ENCODE assay signal across 8 cellular contexts in genomic region chr6:117346142-117346930, GRCh38.
DNase-seq lines count a peak whose midpoint lies in the region; ATAC-seq and TF ChIP-seq lines count a peak whose summit lies in the region.

No MANE protein-coding gene starts in this region.

- intact Hi-C loops in natural killer cell (cut with micrococcal nuclease): loop anchor here (1.0 to 5.0 kb wide), 2 partner anchors 211 to 259 kb away; no protein-coding TSS in a partner anchor
- intact Hi-C loops in Caco-2 (cut with micrococcal nuclease; ENCODE audit: unreplicated experiment): loop anchor here (1.0 to 5.0 kb wide), 6 partner anchors 58 to 484 kb away; no protein-coding TSS in a partner anchor

- TF ChIP-seq CTCF in natural killer cell (IDR thresholded peaks at IDR 0.05) (peak; percentile 68), chondrocyte (IDR thresholded peaks at IDR 0.05) (peak; percentile 88), Caco-2 (IDR thresholded peaks at IDR 0.05; ENCODE audit: insufficient read depth in 1 of 2, low read depth in 1 of 2, low read length in 1 of 2, severe bottlenecking in 1 of 2, unreplicated experiment in 1 of 2) (peak in 1 of 2 experiments; percentile 9)

- H3K36me3 ChIP-seq in Caco-2 (ENCODE audit: control insufficient read depth, insufficient read depth, low read length): no peaks in the 10 kb centered on the region

- ATAC-seq in natural killer cell (peak in 2 of 3 donors; percentile 36 to 49), naive B cell (ENCODE audit: low read depth in 2 of 2) (no peak), GM21528 (IDR thresholded peaks at IDR 0.05; ENCODE audit: low FRiP score, unreplicated experiment) (no peak)
- no peak for ATAC-seq in natural killer cell treated with Interleukin-12 subunit alpha and Interleukin-12 subunit beta and Interleukin-15 and Interleukin-18, amount 100 ng/mL, for 72 hours

- H3K4me1 Mint-ChIP-seq in natural killer cell: no peaks in the 10 kb centered on the region
- H3K4me1 Mint-ChIP-seq in natural killer cell treated with Interleukin-12 subunit alpha and Interleukin-12 subunit beta and Interleukin-15 and Interleukin-18, amount 100 ng/mL, for 72 hours (ENCODE audit: low read depth in 2 of 2): no peaks in the 10 kb centered on the region
- no peaks in the 10 kb centered on the region for H3K4me1 Mint-ChIP-seq in chondrocyte (ENCODE audit: low read depth)
- H3K4me1 Mint-ChIP-seq in naive B cell: no peaks in the 10 kb centered on the region
- H3K4me1 Mint-ChIP-seq in Caco-2 (ENCODE audit: low read depth, unreplicated experiment): no peaks in the 10 kb centered on the region

- DNase-seq in natural killer cell (no peak), NCI-H2196 treated with DMSO at 0.1 percent for 48 hours (lab: John Stamatoyannopoulos, UW; ENCODE audit: unreplicated experiment) (peak; percentile 24), chondrocyte (ENCODE audit: low spot score) (no peak), naive B cell (peak; percentile 0), GDM1 (lab: John Stamatoyannopoulos, UW) (no peak), Caco-2 (no peak)
- no peak for DNase-seq in natural killer cell treated with Interleukin-12 subunit alpha and Interleukin-12 subunit beta and Interleukin-15 and Interleukin-18, amount 100 ng/mL, for 72 hours (ENCODE audit: low spot score)

- no peak overlapping the region for H3K27ac Mint-ChIP-seq in natural killer cell
- no peak overlapping the region for H3K27ac Mint-ChIP-seq in natural killer cell treated with Interleukin-12 subunit alpha and Interleukin-12 subunit beta and Interleukin-15 and Interleukin-18, amount 100 ng/mL, for 72 hours
- no peak overlapping the region for H3K27ac Mint-ChIP-seq in chondrocyte (ENCODE audit: unreplicated experiment)
- no peak overlapping the region for H3K27ac Mint-ChIP-seq in naive B cell
- H3K27ac Mint-ChIP-seq in Caco-2 (ENCODE audit: unreplicated experiment): no peak overlapping the region

- H3K9me3 Mint-ChIP-seq in natural killer cell: no peaks in the 10 kb centered on the region
- no peaks in the 10 kb centered on the region for H3K9me3 Mint-ChIP-seq in natural killer cell treated with Interleukin-12 subunit alpha and Interleukin-12 subunit beta and Interleukin-15 and Interleukin-18, amount 100 ng/mL, for 72 hours
- H3K9me3 Mint-ChIP-seq in chondrocyte (ENCODE audit: low read depth): no peaks in the 10 kb centered on the region
- no peaks in the 10 kb centered on the region for H3K9me3 Mint-ChIP-seq in naive B cell
- no peaks in the 10 kb centered on the region for H3K9me3 Mint-ChIP-seq in Caco-2 (ENCODE audit: unreplicated experiment)

- peaks cover 19 to 34% of the 10 kb centered on the region in 2 donors for H3K27me3 Mint-ChIP-seq in natural killer cell (ENCODE audit: low read depth in 2 of 2)
- peaks cover 18 to 25% of the 10 kb centered on the region in 2 donors for H3K27me3 Mint-ChIP-seq in natural killer cell treated with Interleukin-12 subunit alpha and Interleukin-12 subunit beta and Interleukin-15 and Interleukin-18, amount 100 ng/mL, for 72 hours
- H3K27me3 Mint-ChIP-seq in chondrocyte (ENCODE audit: low read depth): peaks cover 54% of the 10 kb centered on the region
- peaks cover 3 to 20% (median 6%) of the 10 kb centered on the region in 3 donors for H3K27me3 Mint-ChIP-seq in naive B cell
- H3K27me3 Mint-ChIP-seq in Caco-2 (ENCODE audit: insufficient read depth, unreplicated experiment): peaks cover 6% of the 10 kb centered on the region

- POLR2A ChIA-PET in Caco-2 (lab: Charles Lee): no interaction called here

- H3K4me1 ChIP-seq in Caco-2: no peaks in the 10 kb centered on the region

- no peak overlapping the region for H3K4me3 ChIP-seq in Caco-2 (ENCODE audit: low read depth, low read length)

- no peaks in the 10 kb centered on the region for H3K9me3 ChIP-seq in Caco-2

- CTCF ChIA-PET in Caco-2 (lab: Charles Lee): no interaction called here

- BruUV-seq in Caco-2 (replicated peaks; lab: Mats Ljungman, UMichigan): no TSS peak

- H3K4me3 Mint-ChIP-seq in natural killer cell: no peak overlapping the region
- H3K4me3 Mint-ChIP-seq in natural killer cell treated with Interleukin-12 subunit alpha and Interleukin-12 subunit beta and Interleukin-15 and Interleukin-18, amount 100 ng/mL, for 72 hours: no peak overlapping the region
- peak overlapping the region; percentile 23 for H3K4me3 Mint-ChIP-seq in chondrocyte (ENCODE audit: unreplicated experiment)
- H3K4me3 Mint-ChIP-seq in naive B cell: no peak overlapping the region
- no peak overlapping the region for H3K4me3 Mint-ChIP-seq in Caco-2 (ENCODE audit: unreplicated experiment)

- no peaks in the 10 kb centered on the region for H3K36me3 Mint-ChIP-seq in natural killer cell
- no peaks in the 10 kb centered on the region for H3K36me3 Mint-ChIP-seq in natural killer cell treated with Interleukin-12 subunit alpha and Interleukin-12 subunit beta and Interleukin-15 and Interleukin-18, amount 100 ng/mL, for 72 hours
- H3K36me3 Mint-ChIP-seq in chondrocyte (ENCODE audit: low read depth): no peaks in the 10 kb centered on the region
- no peaks in the 10 kb centered on the region for H3K36me3 Mint-ChIP-seq in naive B cell
- no peaks in the 10 kb centered on the region for H3K36me3 Mint-ChIP-seq in Caco-2 (ENCODE audit: insufficient read depth, unreplicated experiment)

- no peaks in the 10 kb centered on the region for H3K27me3 ChIP-seq in Caco-2 (replicated peaks; ENCODE audit: control insufficient read depth, insufficient read depth, low read length)

Comparison
In these comparisons a context has a peak if more than half of its experiments do, and no peak if none do; other contexts are left out.
1. ATAC-seq: peak in natural killer cell (2 of 3); none in natural killer cell treated with Interleukin-12 subunit alpha and Interleukin-12 subunit beta and Interleukin-15 and Interleukin-18, amount 100 ng/mL, for 72 hours (0 of 2), naive B cell (0 of 2) and GM21528 (single experiment).
2. DNase-seq: peak in NCI-H2196 treated with DMSO at 0.1 percent for 48 hours (single experiment) and naive B cell (single experiment); none in natural killer cell (single experiment), natural killer cell treated with Interleukin-12 subunit alpha and Interleukin-12 subunit beta and Interleukin-15 and Interleukin-18, amount 100 ng/mL, for 72 hours (single experiment), chondrocyte (single experiment), GDM1 (single experiment) and Caco-2 (0 of 2).